In genomic region chr3:150739200-150739863, GRCh38 we compare ENCODE assay signal across 11 cellular contexts. TPM values are rescaled to one million over a fixed set of nuclear protein-coding genes. Genes with fewer than 3 reads are reported as not detected.
DNase-seq lines count a peak whose midpoint lies in the region; ATAC-seq and TF ChIP-seq lines count a peak whose summit lies in the region.
"Had no signal": no experiment of that assay in that cellular context is flagged by ENCODE, and none has a peak within 500 bp of the region (broad histone marks: within the 10 kb centered on the region; RNA-seq: fewer than 3 reads in every experiment).

No MANE protein-coding gene starts in this region.

- POLR2A ChIA-PET in T-cell (lab: Charles Lee): no interaction called here

- H3K36me3 Mint-ChIP-seq in T-helper 2 cell treated with Interferon-gamma antibody and Interleukin-4, amounts not matched to agents 5 μg/mL and 100 μg/mL, for 36 hours (ENCODE audit: low read depth): peaks cover 32% of the 10 kb centered on the region
- H3K36me3 Mint-ChIP-seq in T-cell: peaks cover 24% of the 10 kb centered on the region
- H3K36me3 Mint-ChIP-seq in osteocyte (ENCODE audit: unreplicated experiment): peaks cover 18% of the 10 kb centered on the region

- CTCF ChIA-PET in T-cell (lab: Charles Lee): no interaction called here

- DNase-seq in T-helper 2 cell treated with Interferon-gamma antibody and Interleukin-4, amounts not matched to agents 5 μg/mL and 100 μg/mL, for 36 hours (ENCODE audit: low spot score): no peak
- DNase-seq in T-helper 2 cell: no peak
- no peak for DNase-seq in T-cell
- DNase-seq in osteocyte (ENCODE audit: extremely low spot score, unreplicated experiment): peak; percentile 6
- DNase-seq in islet precursor cell: no peak
- DNase-seq: effector memory CD4-positive, alpha-beta T cell; NCI-H524 treated with DMSO at 0.1 percent for 48 hours; upper lobe of left lung had no signal

- H3K4me3 Mint-ChIP-seq in T-helper 2 cell treated with Interferon-gamma antibody and Interleukin-4, amounts not matched to agents 5 μg/mL and 100 μg/mL, for 36 hours: peak overlapping the region; percentile 77
- H3K4me3 Mint-ChIP-seq in T-cell (peak overlapping the region in 1 of 3 donors; percentile 31), osteocyte (ENCODE audit: unreplicated experiment) (no peak overlapping the region)

- peak overlapping the region; percentile 89 for H3K27ac Mint-ChIP-seq in T-helper 2 cell treated with Interferon-gamma antibody and Interleukin-4, amounts not matched to agents 5 μg/mL and 100 μg/mL, for 36 hours
- peak overlapping the region; percentile 19 to 50 for H3K27ac Mint-ChIP-seq in T-cell
- H3K27ac Mint-ChIP-seq in osteocyte (ENCODE audit: unreplicated experiment): no peak overlapping the region

- no peaks in the 10 kb centered on the region for H3K27me3 Mint-ChIP-seq in T-helper 2 cell treated with Interferon-gamma antibody and Interleukin-4, amounts not matched to agents 5 μg/mL and 100 μg/mL, for 36 hours (ENCODE audit: low read depth)
- H3K27me3 Mint-ChIP-seq in T-cell (no peaks in the 10 kb centered on the region), osteocyte (ENCODE audit: unreplicated experiment) (no peaks in the 10 kb centered on the region)

- peaks cover 70% of the 10 kb centered on the region for H3K4me1 Mint-ChIP-seq in T-helper 2 cell treated with Interferon-gamma antibody and Interleukin-4, amounts not matched to agents 5 μg/mL and 100 μg/mL, for 36 hours (ENCODE audit: low read depth)
- H3K4me1 Mint-ChIP-seq in T-cell: peaks cover 43 to 64% (median 64%) of the 10 kb centered on the region in 3 donors
- peaks cover 21% of the 10 kb centered on the region for H3K4me1 Mint-ChIP-seq in osteocyte (ENCODE audit: unreplicated experiment)

- TF ChIP-seq CTCF in osteocyte (IDR thresholded peaks at IDR 0.05): no peak

- ATAC-seq in HG02759 (IDR thresholded peaks at IDR 0.05; ENCODE audit: unreplicated experiment) (peak; percentile 28), T-cell (replicated peaks in 1 of 4) (peak in 1 of 4 experiments; percentile 38), HG03045 (IDR thresholded peaks at IDR 0.05; ENCODE audit: unreplicated experiment) (no peak), HG03108 (IDR thresholded peaks at IDR 0.05; ENCODE audit: unreplicated experiment) (no peak)

- no peaks in the 10 kb centered on the region for H3K9me3 Mint-ChIP-seq in T-helper 2 cell treated with Interferon-gamma antibody and Interleukin-4, amounts not matched to agents 5 μg/mL and 100 μg/mL, for 36 hours
- no peaks in the 10 kb centered on the region for H3K9me3 Mint-ChIP-seq in T-cell
- no peaks in the 10 kb centered on the region for H3K9me3 Mint-ChIP-seq in osteocyte (ENCODE audit: unreplicated experiment)

RNA-seq across cellular contexts. Expression of gene SIAH2, which starts 23.6 kb away (rescaled TPM):
- 10 to 100 TPM; 24.5 to 40.3 (median 26.4) TPM for total RNA-seq in T-cell
- total RNA-seq in osteocyte: 26.9 and 27.6 TPM in 2 replicates

RNA-seq across cellular contexts. Expression of gene ERICH6, which starts 35.6 kb away (rescaled TPM):
- total RNA-seq in T-cell: under 1 TPM in 3 of 5 donors, not detected in 2; 0.26 to 0.39 (median 0.28) TPM
- 0.83 TPM in 1 of 2 replicates, not detected in the other for total RNA-seq in osteocyte
